1 cellular context compared by ENCODE assay signal in genomic region chr2:238085899-238086298, GRCh38.
TF ChIP-seq lines count a peak whose summit lies in the region.

No MANE protein-coding gene starts in this region.

TF ChIP-seq in GM12878, 131 proteins besides CTCF, POLR2A, EP300 and RAD21:
- TF ChIP-seq ETV6 (conservative IDR thresholded peaks at IDR 0.05 in 1 of 2, IDR thresholded peaks at IDR 0.05 in 1 of 2; ENCODE audit: borderline replicate concordance in 1 of 2, low read depth in 1 of 2), result no peak
- TF ChIP-seq ZNF274 (IDR thresholded peaks at IDR 0.05; ENCODE audit: insufficient read depth, insufficient read length), result no peak
- TF ChIP-seq ZNF24 (IDR thresholded peaks at IDR 0.05), result no peak
- no peak for TF ChIP-seq ELK1 (IDR thresholded peaks at IDR 0.05; ENCODE audit: low read depth, low read length)
- no peak for TF ChIP-seq FOS (IDR thresholded peaks at IDR 0.05; ENCODE audit: borderline replicate concordance, extremely low read depth, insufficient read length)
- TF ChIP-seq IKZF2 (IDR thresholded peaks at IDR 0.05), result no peak
- no peak for TF ChIP-seq WRNIP1 (IDR thresholded peaks at IDR 0.05; ENCODE audit: borderline replicate concordance, low read depth, low read length)
